In genomic region chr1:1287288-1288110, GRCh38 we compare ENCODE assay signal across 10 cellular contexts.
"Had no signal": no experiment of that assay in that cellular context is flagged by ENCODE, and none has a peak within 500 bp of the region (broad histone marks: within the 10 kb centered on the region; RNA-seq: fewer than 3 reads in every experiment).

No MANE protein-coding gene starts in this region.

- FAIRE-seq: TTC549 had no signal

- H3K9me3 ChIP-seq: esophagus muscularis mucosa, upper lobe of left lung had no signal

- H3K36me3 ChIP-seq: esophagus muscularis mucosa, upper lobe of left lung had no signal

- H3K4me3 ChIP-seq: esophagus muscularis mucosa, upper lobe of left lung had no signal

- DNase-seq: activated naive CD4-positive, alpha-beta T cell; activated T-cell treated with anti-CD3 and anti-CD28 coated beads for 4 hours; aorta; cortex of kidney; effector CD4-positive, alpha-beta T cell; hippocampal formation; kidney glomerular epithelial cell had no signal

- H3K27ac ChIP-seq: esophagus muscularis mucosa, upper lobe of left lung had no signal
